Comparison of ENCODE assay signal across 17 cellular contexts in genomic region chr12:79408665-79409064, GRCh38.
DNase-seq lines count a peak whose midpoint lies in the region; ATAC-seq, FAIRE-seq and TF ChIP-seq lines count a peak whose summit lies in the region.
"Had no signal": no experiment of that assay in that cellular context is flagged by ENCODE, and none has a peak within 500 bp of the region (broad histone marks: within the 10 kb centered on the region; RNA-seq: fewer than 3 reads in every experiment).

No MANE protein-coding gene starts in this region.

- intact Hi-C loops in IMR-90 (cut with micrococcal nuclease), result loop anchor here (1.0 to 5.0 kb wide), 9 partner anchors 140 to 1719 kb away; partner anchors contain the start of gene PAWR
- intact Hi-C loops in spleen (cut with DNase I; ENCODE audit: low total_unique reads), result no loop called here
- intact Hi-C loops in mucosa of descending colon (cut with DNase I, micrococcal nuclease), result loop anchor here in 1 of 2 donors (1.0 to 5.0 kb wide), 2 partner anchors 139 to 330 kb away; no protein-coding TSS in a partner anchor

- H3K4me2 ChIP-seq in A549, result peak overlapping the region; percentile 59
- 0 out of 2 replicates have a peak overlapping the region, but pooled peaks have one; percentile 10 for H3K4me2 ChIP-seq in IMR-90 (ENCODE audit: low read depth, low read length)
- H3K4me2 ChIP-seq in astrocyte (ENCODE audit: low read length), result peak overlapping the region; percentile 67
- no peak overlapping the region for H3K4me2 ChIP-seq in mesenchymal stem cell (ENCODE audit: low read length, poor library complexity, severe bottlenecking)

- CTCF ChIA-PET in A549 (lab: Yijun Ruan, JAX), result interaction anchor here (0.5 to 4.0 kb wide), 13 partner anchors 10 to 861 kb away, joined by 3 to 22 read pairs (median 3); no protein-coding TSS in a partner anchor
- CTCF ChIA-PET in IMR-90 (lab: Yijun Ruan, JAX), result interaction anchor here (0.6 to 1.3 kb wide), 5 partner anchors 11 to 1209 kb away, joined by 3 to 4 read pairs (median 3); no protein-coding TSS in a partner anchor

- dilution Hi-C loops in IMR-90 (cut with HindIII; ENCODE audit: low sequenced_read_pairs, unreplicated experiment), result no loop called here

- ATAC-seq in A549 (no peak), IMR-90 (ENCODE audit: low read depth) (no peak), mucosa of descending colon (no peak)
- ATAC-seq: activated CD8-positive, alpha-beta T cell treated with anti-CD3 and anti-CD28 coated beads, Interleukin-2, amount 10 ng/mL, durations not matched to agents 7 days and 5 days had no signal

- H2BK15ac ChIP-seq in IMR-90 (ENCODE audit: low read depth, low read length) (peak overlapping the region; percentile 57; the same call in 2 of the 3 replicates), mesenchymal stem cell (ENCODE audit: low read depth, poor library complexity, severe bottlenecking) (no peak overlapping the region)

- H3K4me1 ChIP-seq in A549 (peaks cover 30% of the 10 kb centered on the region), IMR-90 (ENCODE audit: control insufficient read depth, insufficient read depth, low read length) (peaks cover 14% of the 10 kb centered on the region), astrocyte (ENCODE audit: insufficient read depth, low read length) (peaks cover 35% of the 10 kb centered on the region), mesenchymal stem cell (ENCODE audit: control insufficient read depth, insufficient read depth, low read depth, low read length) (peaks cover 3% of the 10 kb centered on the region), spleen (peaks cover 0 to 3% (median 0%) of the 10 kb centered on the region in 6 donors), mucosa of descending colon (ENCODE audit: low read depth) (no peaks in the 10 kb centered on the region)
- H3K4me1 ChIP-seq: thyroid gland had no signal

- H2AK9ac ChIP-seq in IMR-90 (replicated peaks; ENCODE audit: low read depth, low read length, poor library complexity), result no peak overlapping the region

- TF ChIP-seq EP300 in A549 (IDR thresholded peaks at IDR 0.05), result no peak

- H3K27me3 ChIP-seq in IMR-90 (ENCODE audit: control insufficient read depth, insufficient read depth, low read length), result no peaks in the 10 kb centered on the region
- no peaks in the 10 kb centered on the region for H3K27me3 ChIP-seq in astrocyte (ENCODE audit: insufficient read depth, low read length)
- H3K27me3 ChIP-seq in mesenchymal stem cell (ENCODE audit: control insufficient read depth in 1 of 2, insufficient read depth in 1 of 2, low read length in 2 of 2), result no peaks in the 10 kb centered on the region
- H3K27me3 ChIP-seq in spleen (replicated peaks in 1 of 7), result no peaks in the 10 kb centered on the region
- H3K27me3 ChIP-seq: thyroid gland had no signal

- BruUV-seq in IMR-90 (replicated peaks; lab: Mats Ljungman, UMichigan), result no TSS peak

- TF ChIP-seq CTCF in A549 (IDR thresholded peaks at IDR 0.05) (no peak), IMR-90 (conservative IDR thresholded peaks at IDR 0.05; ENCODE audit: low read depth, low read length) (no peak), astrocyte (IDR thresholded peaks at IDR 0.05; ENCODE audit: insufficient read depth, low read depth, low read length) (no peak), spleen (IDR thresholded peaks at IDR 0.05 in 8 of 11, conservative IDR thresholded peaks at IDR 0.05 in 3 of 11) (no peak), mucosa of descending colon (IDR thresholded peaks at IDR 0.05) (no peak)

- 71% methylated on average over 4 of the region's 4 CpGs for WGBS in A549 (ENCODE audit: missing lambda C conversion rate)
- 80% methylated on average over 1 of the region's 4 CpGs; no CpG with 5 or more reads in 1 of the 2 experiments for WGBS in IMR-90 (ENCODE audit: extremely low coverage in 2 of 2, insufficient read length in 1 of 2), 2 experiments
- 91% methylated on average over 3 of the region's 4 CpGs for WGBS in mesenchymal stem cell
- WGBS in spleen, 5 donors, result 85 to 92% (median 88%) methylated on average over 4 of the region's 4 CpGs

- H3K79me1 ChIP-seq in IMR-90 (ENCODE audit: low read depth in 1 of 2, low read length in 2 of 2), result peaks cover 0 to 3% of the 10 kb centered on the region in 2 experiments; a peak in 1 of 4 replicates
- peaks cover 2% of the 10 kb centered on the region for H3K79me1 ChIP-seq in mesenchymal stem cell (replicated peaks; ENCODE audit: low read length, poor library complexity, severe bottlenecking)

- in situ Hi-C loops in IMR-90 (cut with MboI; ENCODE audit: low sequenced_read_pairs), result loop anchor here (5.0 to 25.0 kb wide), 7 partner anchors 139 to 1529 kb away; partner anchors contain the start of genes LIN7A and PPP1R12A

- peak overlapping the region; percentile 94 for H4K5ac ChIP-seq in IMR-90 (ENCODE audit: low read depth, low read length)

- H3K4me3 Mint-ChIP-seq in astrocyte (ENCODE audit: unreplicated experiment), result no peak overlapping the region
- H3K4me3 Mint-ChIP-seq: activated CD8-positive, alpha-beta T cell treated with anti-CD3 and anti-CD28 coated beads, Interleukin-2, amount 10 ng/mL, durations not matched to agents 7 days and 5 days; activated naive CD8-positive, alpha-beta T cell treated with anti-CD3 and anti-CD28 coated beads, Interleukin-2, amount 10 ng/mL, durations not matched to agents 7 days and 5 days; T-helper 1 cell treated with Interleukin-12 subunit alpha and Interleukin-12 subunit beta and Interleukin-4 antibody, amounts not matched to agents 30 μg/mL and 1 μg/mL, for 36 hours had no signal

- POLR2A ChIA-PET in A549 (lab: Yijun Ruan, JAX) (interaction anchor here (1.2 kb wide), 1 partner anchor 283 kb away, joined by 3 read pairs; no protein-coding TSS in a partner anchor), IMR-90 (lab: Charles Lee; ENCODE audit: unreplicated experiment) (interaction anchor here (0.6 kb wide), 1 partner anchor 437 kb away, joined by 7 read pairs; no protein-coding TSS in a partner anchor)

- H3K4ac ChIP-seq in IMR-90 (ENCODE audit: low read depth, low read length) (peak overlapping the region; percentile 95; the same call in 1 of the 2 replicates), mesenchymal stem cell (ENCODE audit: low read depth in 1 of 2, low read length in 2 of 2) (no peak overlapping the region)

- H2AFZ ChIP-seq in IMR-90 (replicated peaks; ENCODE audit: low read length, poor library complexity) (no peak overlapping the region), astrocyte (ENCODE audit: low read depth, low read length) (no peak overlapping the region), mesenchymal stem cell (ENCODE audit: low read depth, low read length) (no peak overlapping the region)

- TF ChIP-seq RAD21 in A549 (conservative IDR thresholded peaks at IDR 0.05 in 1 of 2, IDR thresholded peaks at IDR 0.05 in 1 of 2), result no peak
- TF ChIP-seq RAD21 in IMR-90 (IDR thresholded peaks at IDR 0.05; ENCODE audit: low read length), result no peak

- H3K23ac ChIP-seq in IMR-90 (ENCODE audit: low read depth, low read length) (peak overlapping the region; percentile 90), mesenchymal stem cell (ENCODE audit: low read length in 2 of 2) (no peak overlapping the region)

- peak overlapping the region; percentile 95 for H2BK20ac ChIP-seq in IMR-90 (ENCODE audit: low read depth, low read length)

- FAIRE-seq in A549 (lab: Jason Lieb, UNC), result peak; percentile 28
- FAIRE-seq in astrocyte (lab: Jason Lieb, UNC), result no peak
- no peak for FAIRE-seq in GM12891 (lab: Jason Lieb, UNC)
- FAIRE-seq: bronchial epithelial cell had no signal

- H3K79me2 ChIP-seq in astrocyte (ENCODE audit: insufficient read depth, low read length), result no peaks in the 10 kb centered on the region

- H3K9ac ChIP-seq in IMR-90 (ENCODE audit: low read depth, low read length) (peak overlapping the region; percentile 39; the same call in 1 of the 2 replicates), astrocyte (ENCODE audit: low read length) (peak overlapping the region; percentile 57), mesenchymal stem cell (ENCODE audit: low read length) (peak overlapping the region; percentile 77)

- DNase-seq in A549 (ENCODE audit: low read depth in 1 of 2, low spot score in 1 of 2), result no peak
- no peak for DNase-seq in IMR-90
- DNase-seq in astrocyte (ENCODE audit: low read depth), result no peak
- no peak for DNase-seq in mesenchymal stem cell
- DNase-seq in stimulated activated CD4-positive, alpha-beta T cell treated with anti-CD3 and anti-CD28 coated beads, Interleukin-12 subunit alpha, Interleukin-12 subunit beta, amount 100 ng/mL, for 4 hours, result no peak
- DNase-seq in spleen, result no peak
- no peak for DNase-seq in mucosa of descending colon
- DNase-seq in GM12891 (ENCODE audit: insufficient read length, low spot score), result no peak
- DNase-seq: activated CD8-positive, alpha-beta T cell treated with anti-CD3 and anti-CD28 coated beads, Interleukin-2, amount 10 ng/mL, durations not matched to agents 7 days and 5 days; activated naive CD8-positive, alpha-beta T cell treated with anti-CD3 and anti-CD28 coated beads, Interleukin-2, amount 10 ng/mL, durations not matched to agents 7 days and 5 days; NCI-H2081 treated with DMSO at 0.1 percent for 48 hours had no signal

- H3K36me3 ChIP-seq in IMR-90 (ENCODE audit: control insufficient read depth, insufficient read depth, low read length), result no peaks in the 10 kb centered on the region
- no peaks in the 10 kb centered on the region for H3K36me3 ChIP-seq in astrocyte (ENCODE audit: insufficient read depth, low read length)
- no peaks in the 10 kb centered on the region for H3K36me3 ChIP-seq in mesenchymal stem cell (ENCODE audit: control insufficient read depth in 1 of 2, insufficient read depth in 2 of 2, low read depth in 1 of 2, low read length in 2 of 2)
- no peaks in the 10 kb centered on the region for H3K36me3 ChIP-seq in spleen
- no peaks in the 10 kb centered on the region for H3K36me3 ChIP-seq in mucosa of descending colon (ENCODE audit: low read depth)
- H3K36me3 ChIP-seq: thyroid gland, WERI-Rb-1 had no signal

- peak overlapping the region; percentile 97 for H2BK120ac ChIP-seq in IMR-90 (ENCODE audit: low read depth, low read length)
- no peak overlapping the region for H2BK120ac ChIP-seq in mesenchymal stem cell (ENCODE audit: low read depth, low read length)

- peak overlapping the region; percentile 61 to 97 for H4K8ac ChIP-seq in IMR-90 (ENCODE audit: low read depth in 2 of 2, low read length in 2 of 2)
- no peak overlapping the region for H4K8ac ChIP-seq in mesenchymal stem cell (ENCODE audit: low read length)

- no peak overlapping the region for H3K4me3 ChIP-seq in A549
- H3K4me3 ChIP-seq in IMR-90 (ENCODE audit: insufficient read depth, low read depth, low read length), result no peak overlapping the region
- H3K4me3 ChIP-seq in astrocyte (ENCODE audit: insufficient read depth, low read depth, low read length), result no peak overlapping the region
- H3K4me3 ChIP-seq in mesenchymal stem cell (ENCODE audit: insufficient read depth in 1 of 2, low read depth in 1 of 2, low read length in 2 of 2), result no peak overlapping the region
- H3K4me3 ChIP-seq in spleen, result no peak overlapping the region
- H3K4me3 ChIP-seq in mucosa of descending colon, result no peak overlapping the region
- H3K4me3 ChIP-seq: thyroid gland had no signal

- H3K9me3 ChIP-seq in A549 (no peaks in the 10 kb centered on the region), IMR-90 (ENCODE audit: control insufficient read depth, insufficient read depth, low read length) (no peaks in the 10 kb centered on the region), astrocyte (ENCODE audit: insufficient read depth, low read depth, low read length) (no peaks in the 10 kb centered on the region), mesenchymal stem cell (ENCODE audit: control insufficient read depth, low read length) (no peaks in the 10 kb centered on the region), spleen (no peaks in the 10 kb centered on the region), mucosa of descending colon (no peaks in the 10 kb centered on the region)
- H3K9me3 ChIP-seq: thyroid gland had no signal

- peak overlapping the region; percentile 81 for H3K56ac ChIP-seq in IMR-90 (ENCODE audit: extremely low read depth, insufficient read depth, low read length)

- H3K27me3 Mint-ChIP-seq in astrocyte (ENCODE audit: low read depth, unreplicated experiment), result no peaks in the 10 kb centered on the region
- H3K27me3 Mint-ChIP-seq: activated naive CD8-positive, alpha-beta T cell treated with anti-CD3 and anti-CD28 coated beads, Interleukin-2, amount 10 ng/mL, durations not matched to agents 7 days and 5 days; progenitor cell of endocrine pancreas had no signal

- H3K9me1 ChIP-seq in IMR-90 (ENCODE audit: insufficient read depth, low read length), result 0 out of 2 replicates have a peak, but pooled peaks cover 4% of the 10 kb centered on the region

- peak overlapping the region; percentile 98 for H2BK5ac ChIP-seq in IMR-90 (ENCODE audit: low read depth, low read length, poor library complexity, severe bottlenecking)
- H2BK5ac ChIP-seq in mesenchymal stem cell (ENCODE audit: low read depth, low read length, poor library complexity, severe bottlenecking), result peak overlapping the region; percentile 40

- H4K91ac ChIP-seq in IMR-90 (ENCODE audit: insufficient read depth, low read depth, low read length) (peak overlapping the region; percentile 94), mesenchymal stem cell (ENCODE audit: low read length) (no peak overlapping the region)

- H4K20me1 ChIP-seq in IMR-90 (ENCODE audit: insufficient read depth, low read length), result no peaks in the 10 kb centered on the region
- H4K20me1 ChIP-seq in astrocyte (ENCODE audit: insufficient read depth, low read length), result no peaks in the 10 kb centered on the region

- H3K14ac ChIP-seq in IMR-90 (replicated peaks; ENCODE audit: low read depth, low read length) (peak overlapping the region; percentile 71), mesenchymal stem cell (ENCODE audit: low read length in 2 of 2) (no peak overlapping the region)

- H2BK12ac ChIP-seq in mesenchymal stem cell (ENCODE audit: low read length in 2 of 2), result no peak overlapping the region

- peak overlapping the region; percentile 94 for H3K27ac Mint-ChIP-seq in astrocyte (ENCODE audit: unreplicated experiment)
- H3K27ac Mint-ChIP-seq: activated CD8-positive, alpha-beta T cell treated with anti-CD3 and anti-CD28 coated beads, Interleukin-2, amount 10 ng/mL, durations not matched to agents 7 days and 5 days; activated naive CD8-positive, alpha-beta T cell treated with anti-CD3 and anti-CD28 coated beads, Interleukin-2, amount 10 ng/mL, durations not matched to agents 7 days and 5 days; progenitor cell of endocrine pancreas; T-helper 1 cell treated with Interleukin-12 subunit alpha and Interleukin-12 subunit beta and Interleukin-4 antibody, amounts not matched to agents 30 μg/mL and 1 μg/mL, for 36 hours had no signal

- peaks cover 39% of the 10 kb centered on the region for H3K4me1 Mint-ChIP-seq in astrocyte (ENCODE audit: low read depth, unreplicated experiment)
- H3K4me1 Mint-ChIP-seq: activated naive CD8-positive, alpha-beta T cell treated with anti-CD3 and anti-CD28 coated beads, Interleukin-2, amount 10 ng/mL, durations not matched to agents 7 days and 5 days had no signal

- TF ChIP-seq POLR2A in A549 (IDR thresholded peaks at IDR 0.05; ENCODE audit: low read length) (no peak), IMR-90 (IDR thresholded peaks at IDR 0.05; ENCODE audit: low read depth, low read length) (no peak), spleen (IDR thresholded peaks at IDR 0.05) (no peak), GM12891 (IDR thresholded peaks at IDR 0.05; ENCODE audit: low read depth, low read length) (no peak)

- peak overlapping the region; percentile 65; the same call in 1 of the 2 replicates for H2AK5ac ChIP-seq in IMR-90 (ENCODE audit: low read depth, low read length)
- H2AK5ac ChIP-seq in mesenchymal stem cell (ENCODE audit: low read length, severe bottlenecking), result no peak overlapping the region

- no peaks in the 10 kb centered on the region for H3K9me3 Mint-ChIP-seq in astrocyte (ENCODE audit: unreplicated experiment)
- H3K9me3 Mint-ChIP-seq: activated naive CD8-positive, alpha-beta T cell treated with anti-CD3 and anti-CD28 coated beads, Interleukin-2, amount 10 ng/mL, durations not matched to agents 7 days and 5 days; T-helper 1 cell treated with Interleukin-12 subunit alpha and Interleukin-12 subunit beta and Interleukin-4 antibody, amounts not matched to agents 30 μg/mL and 1 μg/mL, for 36 hours had no signal

- H3K36me3 Mint-ChIP-seq in astrocyte (ENCODE audit: low read depth, unreplicated experiment), result no peaks in the 10 kb centered on the region
- H3K36me3 Mint-ChIP-seq: activated naive CD8-positive, alpha-beta T cell treated with anti-CD3 and anti-CD28 coated beads, Interleukin-2, amount 10 ng/mL, durations not matched to agents 7 days and 5 days had no signal

- H3K18ac ChIP-seq in IMR-90 (ENCODE audit: low read depth, low read length), result peak overlapping the region; percentile 99
- no peak overlapping the region for H3K18ac ChIP-seq in mesenchymal stem cell (ENCODE audit: low read depth in 1 of 2, low read length in 2 of 2)

- H3K27ac ChIP-seq in A549 (peak overlapping the region in 1 of 2 experiments; percentile 21; a peak in 2 of 6 replicates), IMR-90 (ENCODE audit: insufficient read depth, low read length) (peak overlapping the region; percentile 77; the same call in 1 of the 2 replicates), astrocyte (ENCODE audit: low read depth, low read length) (peak overlapping the region; percentile 63), mesenchymal stem cell (ENCODE audit: low read length, poor library complexity, severe bottlenecking) (peak overlapping the region; percentile 89), spleen (no peak overlapping the region)
- H3K27ac ChIP-seq: C4-2B, thyroid gland, WERI-Rb-1 had no signal

Comparison
In these comparisons a context has a peak if more than half of its experiments do, and no peak if none do; other contexts are left out.
1. H3K27ac ChIP-seq: peak in IMR-90 (single experiment), astrocyte (single experiment) and mesenchymal stem cell (single experiment); none in spleen (0 of 8).
2. Peak in every context shown above with its lines, with median percentiles within 50 percentile points of each other: H3K9ac ChIP-seq.